In the genomic region with DNA sequence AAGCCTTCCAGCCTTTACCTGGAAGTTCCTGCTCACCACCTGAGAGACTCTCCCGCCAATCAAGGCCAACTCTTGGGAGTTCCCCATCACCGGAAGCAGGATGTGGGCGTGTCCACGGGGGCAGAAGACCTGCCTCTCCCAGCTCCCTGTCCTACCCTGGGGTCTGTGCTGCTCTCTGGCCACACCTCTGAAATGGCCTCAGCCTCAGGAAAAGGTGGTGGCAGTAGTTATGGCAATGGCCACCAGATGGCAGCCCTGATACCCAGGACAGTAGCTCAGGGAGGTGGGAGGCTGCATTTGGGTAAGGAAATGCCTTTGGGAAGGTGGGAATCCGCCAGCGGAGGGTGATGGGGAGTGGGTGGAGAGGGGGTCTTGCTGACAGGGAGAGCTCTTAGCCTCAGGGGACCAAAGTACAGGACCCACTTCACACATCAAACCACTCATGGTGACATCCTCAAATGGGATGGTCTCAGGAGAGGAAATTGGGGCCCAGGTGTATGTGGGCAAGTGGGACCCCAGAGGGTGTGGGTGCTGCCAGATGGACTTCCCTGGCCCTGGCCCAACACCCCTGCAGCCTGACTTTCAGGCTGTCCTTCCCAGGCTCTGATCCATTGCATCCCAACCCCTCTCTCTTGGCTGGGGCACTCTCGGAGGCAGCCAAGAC, we compare ENCODE assay signal across 7 cellular contexts.
DNase-seq lines count a peak whose midpoint lies in the region; ATAC-seq and TF ChIP-seq lines count a peak whose summit lies in the region.

No MANE protein-coding gene starts in this region.

- DNase-seq in NCI-H345 treated with DMSO at 0.1 percent for 48 hours (lab: John Stamatoyannopoulos, UW; ENCODE audit: unreplicated experiment) (peak; percentile 24), memory B cell (ENCODE audit: low spot score in 2 of 2) (peak; percentile 68 to 74)
- DNase-seq in activated CD4-positive, alpha-beta T cell treated with anti-CD3 and anti-CD28 coated beads, Interleukin-2, amount 50 U/mL, for 4 hours, result peak; percentile 64 to 67
- peak; percentile 52 for DNase-seq in effector CD4-positive, alpha-beta T cell
- DNase-seq in stimulated activated CD8-positive, alpha-beta memory T cell treated with anti-CD3 and anti-CD28 coated beads, Interleukin-4, amount 100 ng/mL, for 1 hour (ENCODE audit: low read depth in 2 of 2, low spot score in 1 of 2), result peak; percentile 11 to 32

- peak; percentile 87 for TF ChIP-seq CTCF in GM12873 (IDR thresholded peaks at IDR 0.05; ENCODE audit: insufficient read depth, low read depth, low read length, missing control alignments)

- H3K27ac Mint-ChIP-seq in memory B cell, result no peak overlapping the region

- peaks cover 4% of the 10 kb centered on the region for H3K4me1 Mint-ChIP-seq in memory B cell

- H3K36me3 Mint-ChIP-seq in memory B cell, result no peaks in the 10 kb centered on the region

- peaks cover 26% of the 10 kb centered on the region for H3K27me3 Mint-ChIP-seq in memory B cell

- peak; percentile 63 for ATAC-seq in HG03066 (IDR thresholded peaks at IDR 0.05; ENCODE audit: low read depth, unreplicated experiment)
- ATAC-seq in memory B cell (ENCODE audit: low read depth), result peak; percentile 90

- peaks cover 4% of the 10 kb centered on the region for H3K9me3 Mint-ChIP-seq in memory B cell

- H3K4me3 Mint-ChIP-seq in memory B cell, result no peak overlapping the region

Comparison
In these comparisons a context has a peak if more than half of its experiments do, and no peak if none do; other contexts are left out.
1. Peak in every context shown above with its lines: DNase-seq and ATAC-seq.